In genomic region chr5:157278319-157279037, GRCh38 we compare ENCODE assay signal across 25 cellular contexts. TPM values are rescaled to one million over a fixed set of nuclear protein-coding genes. Genes with fewer than 3 reads are reported as not detected.
DNase-seq lines count a peak whose midpoint lies in the region; ATAC-seq, FAIRE-seq and TF ChIP-seq lines count a peak whose summit lies in the region.
"Had no signal": no experiment of that assay in that cellular context is flagged by ENCODE, and none has a peak within 500 bp of the region (broad histone marks: within the 10 kb centered on the region; RNA-seq: fewer than 3 reads in every experiment).

No MANE protein-coding gene starts in this region.

- 92% methylated on average over 2 of the region's 2 CpGs for WGBS in GM12878 (ENCODE audit: insufficient coverage, insufficient replicate concordance, low lambda C conversion rate, missing lambda C conversion rate)
- 87 to 99% methylated on average over 2 of the region's 2 CpGs for WGBS in thyroid gland, 2 donors

- peaks cover 28% of the 10 kb centered on the region for H3K36me3 Mint-ChIP-seq in T-helper 1 cell treated with Interleukin-12 subunit alpha and Interleukin-12 subunit beta and Interleukin-4 antibody, amounts not matched to agents 30 μg/mL and 1 μg/mL, for 36 hours (ENCODE audit: low read depth)

- H3K9me3 ChIP-seq in GM12878 (replicated peaks; ENCODE audit: control insufficient read depth, insufficient read depth, low read length) (peaks cover 5% of the 10 kb centered on the region; the same call in 1 of the 3 replicates), thyroid gland (no peaks in the 10 kb centered on the region)
- H3K9me3 ChIP-seq: esophagus muscularis mucosa, ovary, testis, uterus had no signal

- H4K20me1 ChIP-seq in GM12878 (ENCODE audit: control insufficient read depth, insufficient read depth): no peaks in the 10 kb centered on the region; the same call in 1 of the 2 replicates

- no TSS peak for BruUV-seq in GM12878 (replicated peaks; lab: Mats Ljungman, UMichigan)

- TF ChIP-seq RAD21 in GM12878 (IDR thresholded peaks at IDR 0.05; ENCODE audit: insufficient read depth, low read depth, low read length): no peak

- DNase-seq in T-helper 1 cell (no peak), GM12892 (ENCODE audit: insufficient read length) (no peak), GM12878 (ENCODE audit: low read depth, low spot score) (no peak), thyroid gland (no peak)
- DNase-seq in stimulated activated CD4-positive, alpha-beta T cell treated with anti-CD3 and anti-CD28 coated beads, Interleukin-12 subunit alpha, Interleukin-12 subunit beta, amount 100 ng/mL, for 4 hours: no peak
- DNase-seq: activated CD4-positive, alpha-beta T cell treated with anti-CD3 and anti-CD28 coated beads for 1 hour; endodermal cell; foreskin melanocyte; HCEC 1CT; left cardiac atrium; mesendoderm; NCI-H187; NCI-H82; ovary; retina; stimulated activated CD4-positive, alpha-beta T cell treated with anti-CD3 and anti-CD28 coated beads, Interleukin-2, amount 100 ng/mL, for 48 hours; testis; uterus had no signal

- no peak overlapping the region for H3K4me2 ChIP-seq in GM12878 (ENCODE audit: control insufficient read depth, insufficient read depth)

- peaks cover 7% of the 10 kb centered on the region for H3K9me3 Mint-ChIP-seq in T-helper 1 cell treated with Interleukin-12 subunit alpha and Interleukin-12 subunit beta and Interleukin-4 antibody, amounts not matched to agents 30 μg/mL and 1 μg/mL, for 36 hours
- H3K9me3 Mint-ChIP-seq: endodermal cell; stimulated activated memory B cell treated with anti-CD40 and anti-IgM and Interleukin-4, amounts not matched to agents 10 μg/mL and 1 μg/mL and 100 μg/mL, for 72 hours had no signal

- in situ Hi-C loops in GM12878 (cut with MboI): no loop called here

- H3K27me3 ChIP-seq in GM12878 (replicated peaks in 1 of 2; ENCODE audit: control insufficient read depth in 2 of 2, insufficient read depth in 2 of 2, low read length in 1 of 2) (no peaks in the 10 kb centered on the region), thyroid gland (no peaks in the 10 kb centered on the region)
- H3K27me3 ChIP-seq: BLaER1, esophagus muscularis mucosa, ovary, testis, uterus had no signal

- H3K4me3 Mint-ChIP-seq in T-helper 1 cell treated with Interleukin-12 subunit alpha and Interleukin-12 subunit beta and Interleukin-4 antibody, amounts not matched to agents 30 μg/mL and 1 μg/mL, for 36 hours: no peak overlapping the region
- H3K4me3 Mint-ChIP-seq: endodermal cell; stimulated activated memory B cell treated with anti-CD40 and anti-IgM and Interleukin-4, amounts not matched to agents 10 μg/mL and 1 μg/mL and 100 μg/mL, for 72 hours had no signal

- TF ChIP-seq EP300 in GM12878 (IDR thresholded peaks at IDR 0.05; ENCODE audit: borderline replicate concordance in 1 of 2, control insufficient read depth in 1 of 2, low read depth in 2 of 2, low read length in 2 of 2): no peak

- TF ChIP-seq POLR2A in GM12892 (IDR thresholded peaks at IDR 0.05; ENCODE audit: low read depth, low read length): no peak
- no peak for TF ChIP-seq POLR2A in GM12878 (IDR thresholded peaks at IDR 0.05; ENCODE audit: low read depth, low read length)
- no peak for TF ChIP-seq POLR2A in thyroid gland (IDR thresholded peaks at IDR 0.05)

- POLR2A ChIA-PET in GM12878 (lab: Charles Lee): interaction anchor here (0.8 to 1.3 kb wide), 3 partner anchors 18 to 136 kb away, joined by 3 read pairs; partner anchors contain the start of gene MED7

- SMC1A ChIA-PET in GM12878 (lab: Charles Lee; ENCODE audit: uncharacterized antibody, unreplicated experiment): interaction anchor here (1.6 to 4.0 kb wide), 5 partner anchors 11 to 25 kb away, joined by 3 to 20 read pairs (median 7); no protein-coding TSS in a partner anchor

- peaks cover 84% of the 10 kb centered on the region for H3K79me2 ChIP-seq in GM12878 (ENCODE audit: control insufficient read depth, insufficient read depth, low read length)

- H3K4me3 ChIP-seq in GM12878 (no peak overlapping the region), thyroid gland (replicated peaks in 1 of 3) (no peak overlapping the region)
- H3K4me3 ChIP-seq: BLaER1, coronary artery, esophagus muscularis mucosa, ovary, testis, uterus had no signal

- H3K36me3 ChIP-seq in GM12878 (ENCODE audit: control insufficient read depth in 2 of 2, insufficient read depth in 2 of 2, low read length in 1 of 2): peaks cover 0 to 3% of the 10 kb centered on the region in 2 experiments; a peak in 2 of 4 replicates
- H3K36me3 ChIP-seq in thyroid gland: no peaks in the 10 kb centered on the region
- H3K36me3 ChIP-seq: esophagus muscularis mucosa, ovary, uterus had no signal

- RAD21 ChIA-PET in GM12878 (lab: Charles Lee; ENCODE audit: unreplicated experiment): interaction anchor here (1.5 kb wide), 2 partner anchors 26 to 51 kb away, joined by 3 to 4 read pairs; no protein-coding TSS in a partner anchor

- H3K9ac ChIP-seq in GM12878 (ENCODE audit: control insufficient read depth, insufficient read depth, low read length): no peak overlapping the region
- H3K9ac ChIP-seq: BLaER1 had no signal

- no peak for ATAC-seq in GM12878
- no peak for ATAC-seq in GM19455 (IDR thresholded peaks at IDR 0.05; ENCODE audit: unreplicated experiment)
- ATAC-seq: left cardiac atrium; stimulated activated memory B cell treated with anti-CD40 and anti-IgM and Interleukin-4, amounts not matched to agents 10 μg/mL and 1 μg/mL and 100 μg/mL, for 72 hours had no signal

- 0 out of 2 replicates have a peak overlapping the region, but pooled peaks have one; percentile 10 for H3K27ac ChIP-seq in 22Rv1
- no peak overlapping the region for H3K27ac ChIP-seq in GM12878 (ENCODE audit: control insufficient read depth, insufficient read depth)
- H3K27ac ChIP-seq in thyroid gland: no peak overlapping the region
- H3K27ac ChIP-seq: BLaER1, esophagus muscularis mucosa, ovary, testis, uterus had no signal

- peaks cover 70% of the 10 kb centered on the region for H3K4me1 Mint-ChIP-seq in T-helper 1 cell treated with Interleukin-12 subunit alpha and Interleukin-12 subunit beta and Interleukin-4 antibody, amounts not matched to agents 30 μg/mL and 1 μg/mL, for 36 hours (ENCODE audit: low read depth)
- H3K4me1 Mint-ChIP-seq: endodermal cell had no signal

- no peaks in the 10 kb centered on the region for H3K27me3 Mint-ChIP-seq in T-helper 1 cell treated with Interleukin-12 subunit alpha and Interleukin-12 subunit beta and Interleukin-4 antibody, amounts not matched to agents 30 μg/mL and 1 μg/mL, for 36 hours (ENCODE audit: low read depth)
- H3K27me3 Mint-ChIP-seq: stimulated activated memory B cell treated with anti-CD40 and anti-IgM and Interleukin-4, amounts not matched to agents 10 μg/mL and 1 μg/mL and 100 μg/mL, for 72 hours had no signal

- peak; percentile 50 for FAIRE-seq in GM12892 (lab: Jason Lieb, UNC)
- no peak for FAIRE-seq in GM12878 (lab: Jason Lieb, UNC)

- intact Hi-C loops in GM12878 (cut with micrococcal nuclease; ENCODE audit: unreplicated experiment) (loop anchor here (10.0 kb wide), 2 partner anchors 316 to 1776 kb away; no protein-coding TSS in a partner anchor), thyroid gland (cut with DNase I) (no loop called here)

- peaks cover 21% of the 10 kb centered on the region for H3K4me1 ChIP-seq in GM12878 (ENCODE audit: control insufficient read depth, insufficient read depth, low read length)
- H3K4me1 ChIP-seq in thyroid gland: no peaks in the 10 kb centered on the region
- H3K4me1 ChIP-seq: esophagus muscularis mucosa, testis, uterus had no signal

- CTCF ChIA-PET in GM12878 (lab: Yijun Ruan, JAX): interaction anchor here (1.0 to 2.8 kb wide), 3 partner anchors 11 to 51 kb away, joined by 3 to 14 read pairs (median 3); no protein-coding TSS in a partner anchor

- peak overlapping the region; percentile 18 for H3K27ac Mint-ChIP-seq in T-helper 1 cell treated with Interleukin-12 subunit alpha and Interleukin-12 subunit beta and Interleukin-4 antibody, amounts not matched to agents 30 μg/mL and 1 μg/mL, for 36 hours
- H3K27ac Mint-ChIP-seq: endodermal cell; stimulated activated memory B cell treated with anti-CD40 and anti-IgM and Interleukin-4, amounts not matched to agents 10 μg/mL and 1 μg/mL and 100 μg/mL, for 72 hours had no signal

- no peak for TF ChIP-seq CTCF in 22Rv1 (IDR thresholded peaks at IDR 0.05)
- TF ChIP-seq CTCF in GM12878 (IDR thresholded peaks at IDR 0.05 in 2 of 3, conservative IDR thresholded peaks at IDR 0.05 in 1 of 3; ENCODE audit: control insufficient read depth in 2 of 3, extremely low read depth in 1 of 3, insufficient read depth in 1 of 3, low read depth in 3 of 3, low read length in 3 of 3): no peak
- TF ChIP-seq CTCF in thyroid gland (IDR thresholded peaks at IDR 0.05): no peak

- no peak overlapping the region for H2AFZ ChIP-seq in GM12878 (ENCODE audit: control insufficient read depth, low read depth, low read length)

RNA-seq across cellular contexts. Expression of gene CYFIP2, which starts 12.6 kb away (rescaled TPM):
- polyA plus RNA-seq in GM12892 (2012; ENCODE audit: missing spikeins): 69.7 TPM
- 398 and 408 TPM in 2 replicates for total RNA-seq in GM12878 (2013; cell fraction: nucleolus; rRNA removed)
- total RNA-seq in GM12878 (2014; rRNA removed) (105 TPM in 2 replicates), GM12878 (2014; rRNA removed; fragmentation: Illumina TruSeq; extraction: Trizol) (71.3 and 72.6 TPM in 2 replicates), GM12878 (2021) (157 and 173 TPM in 2 replicates), thyroid gland (10 to 100 TPM; 18.3 to 73.5 (median 34.6) TPM)
- polyA plus RNA-seq in GM12878 (2011; ENCODE audit: low read depth): 56.4 TPM
- polyA plus RNA-seq in GM12878 (2011; rRNA removed) (34.7 and 54.2 TPM in 2 replicates), GM12878 (2014; fragmentation: Illumina TruSeq; extraction: Trizol) (71.6 and 87.8 TPM in 2 replicates), GM12878 (2014; fragmentation: Nextera tagmentation; extraction: Ambion mirVana) (10 to 100 TPM; 43.4 to 68.6 TPM), GM12878 (2014; rRNA removed) (104 and 111 TPM in 2 replicates), GM12878 (2016; fragmentation: Nextera tagmentation; extraction: Ambion mirVana) (100 to 1,000 TPM; 136 to 138 TPM)
- polyA plus RNA-seq in GM12878 (2011; cell fraction: cytosol; rRNA removed): 110 and 124 TPM in 2 replicates
- 182 and 216 TPM in 2 replicates for polyA plus RNA-seq in GM12878 (2011; cell fraction: nucleus; rRNA removed)
- 102 and 110 TPM in 2 replicates for polyA plus RNA-seq in GM12878 (2012)
- polyA minus RNA-seq in GM12878 (2011; rRNA and poly(A)+ RNA removed): 182 and 217 TPM in 2 replicates
- 46.2 and 64.1 TPM in 2 replicates for polyA minus RNA-seq in GM12878 (2011; cell fraction: cytosol; rRNA and poly(A)+ RNA removed)
- polyA minus RNA-seq in GM12878 (2011; cell fraction: nucleus; rRNA and poly(A)+ RNA removed): 139 and 234 TPM in 2 replicates
